ENCODE assay signal across 12 cellular contexts in the genomic region with DNA sequence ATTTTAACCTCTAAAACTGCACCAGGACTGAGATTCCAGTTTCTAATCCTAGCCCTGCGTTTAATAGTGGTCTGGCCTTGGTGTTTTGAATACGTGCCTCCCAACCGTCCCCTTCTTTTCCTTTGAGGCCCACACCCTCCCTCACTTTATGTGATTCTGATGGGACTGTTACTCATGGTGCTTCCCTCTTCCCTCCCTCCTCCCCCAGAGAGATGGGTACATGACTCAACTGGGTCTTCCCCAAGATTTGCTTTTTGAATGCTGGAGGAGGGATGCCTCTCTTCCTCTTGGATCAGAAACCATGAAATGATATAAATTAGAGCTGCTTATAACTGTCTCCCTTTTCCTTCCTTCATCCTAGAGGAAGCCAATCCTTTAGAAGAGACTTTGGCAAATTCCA. TPM values are rescaled to one million over a fixed set of nuclear protein-coding genes. Genes with fewer than 3 reads are reported as not detected.
DNase-seq lines count a peak whose midpoint lies in the region; ATAC-seq, FAIRE-seq and TF ChIP-seq lines count a peak whose summit lies in the region.
"Had no signal": no experiment of that assay in that cellular context is flagged by ENCODE, and none has a peak within 500 bp of the region (broad histone marks: within the 10 kb centered on the region; RNA-seq: fewer than 3 reads in every experiment).

No MANE protein-coding gene starts in this region.

- no peak for TF ChIP-seq CTCF in MCF 10A (IDR thresholded peaks at IDR 0.05; ENCODE audit: unreplicated experiment)
- no peak for TF ChIP-seq CTCF in breast epithelium (IDR thresholded peaks at IDR 0.05)
- TF ChIP-seq CTCF in RWPE2 (IDR thresholded peaks at IDR 0.05; ENCODE audit: poor library complexity, severe bottlenecking) = no peak
- no peak for TF ChIP-seq CTCF in foreskin keratinocyte (conservative IDR thresholded peaks at IDR 0.05)

- peaks cover 6% of the 10 kb centered on the region for H3K36me3 Mint-ChIP-seq in MCF 10A (ENCODE audit: insufficient read depth, unreplicated experiment)
- H3K36me3 Mint-ChIP-seq: natural killer cell had no signal

- H3K9me3 ChIP-seq in breast epithelium (no peaks in the 10 kb centered on the region), RWPE2 (ENCODE audit: severe bottlenecking) (no peaks in the 10 kb centered on the region), small intestine (ENCODE audit: control insufficient read depth, low read depth) (no peaks in the 10 kb centered on the region)

- intact Hi-C loops in MCF 10A (cut with micrococcal nuclease) = no loop called here
- intact Hi-C loops in breast epithelium (cut with DNase I; ENCODE audit: low total_unique reads) = no loop called here
- intact Hi-C loops in posterior cingulate gyrus (cut with DNase I) = no loop called here

- H3K27me3 ChIP-seq in breast epithelium (no peaks in the 10 kb centered on the region), RWPE2 (ENCODE audit: insufficient read depth, poor library complexity, severe bottlenecking) (no peaks in the 10 kb centered on the region), foreskin keratinocyte (no peaks in the 10 kb centered on the region), small intestine (ENCODE audit: control insufficient read depth in 2 of 2, insufficient read depth in 2 of 2, low read length in 2 of 2) (no peaks in the 10 kb centered on the region)

- BruUV-seq in MCF 10A (replicated peaks; lab: Mats Ljungman, UMichigan) = no TSS peak

- CTCF ChIA-PET in MCF 10A (lab: Yijun Ruan, JAX) = no interaction called here

- 69 to 83% (median 72%) methylated on average over 3 of the region's 3 CpGs for WGBS in small intestine, 3 donors

- no peak for FAIRE-seq in small intestine (lab: Jason Lieb, UNC)

- no peak overlapping the region for H3K27ac ChIP-seq in breast epithelium
- no peak overlapping the region for H3K27ac ChIP-seq in RWPE2 (ENCODE audit: poor library complexity, severe bottlenecking)
- H3K27ac ChIP-seq in foreskin keratinocyte = peak overlapping the region; percentile 71
- H3K27ac ChIP-seq in small intestine (ENCODE audit: low read depth in 1 of 2, low read length in 1 of 2) = no peak overlapping the region

- no peak overlapping the region for H3K27ac Mint-ChIP-seq in MCF 10A (ENCODE audit: low read depth, unreplicated experiment)
- H3K27ac Mint-ChIP-seq: natural killer cell had no signal

- no peak overlapping the region for H3K4me3 Mint-ChIP-seq in MCF 10A (ENCODE audit: unreplicated experiment)
- H3K4me3 Mint-ChIP-seq: activated T-cell treated with anti-CD3 and anti-CD28 coated beads, Interleukin-2, amount 50 U/mL, for 4 hours; natural killer cell had no signal

- no peaks in the 10 kb centered on the region for H3K9me3 Mint-ChIP-seq in MCF 10A (ENCODE audit: unreplicated experiment)
- H3K9me3 Mint-ChIP-seq: activated T-cell treated with anti-CD3 and anti-CD28 coated beads, Interleukin-2, amount 50 U/mL, for 4 hours; natural killer cell had no signal

- peak; percentile 83 for ATAC-seq in RWPE2 (ENCODE audit: low read depth)
- peak; percentile 98 for ATAC-seq in foreskin keratinocyte
- ATAC-seq in HG03196 (IDR thresholded peaks at IDR 0.05; ENCODE audit: unreplicated experiment) = no peak
- ATAC-seq: activated CD4-positive, CD25-positive, alpha-beta regulatory T cell treated with anti-CD3 and anti-CD28 coated beads, Interleukin-2, amount 50 U/mL, for 24 hours; natural killer cell had no signal

- H3K4me1 ChIP-seq in breast epithelium = no peaks in the 10 kb centered on the region
- H3K4me1 ChIP-seq in RWPE2 (ENCODE audit: insufficient read depth, poor library complexity, severe bottlenecking) = peaks cover 6% of the 10 kb centered on the region
- peaks cover 6% of the 10 kb centered on the region for H3K4me1 ChIP-seq in foreskin keratinocyte
- no peaks in the 10 kb centered on the region for H3K4me1 ChIP-seq in small intestine (ENCODE audit: control insufficient read depth in 2 of 2, insufficient read depth in 1 of 2, low read depth in 1 of 2, low read length in 1 of 2)

- no peak for TF ChIP-seq POLR2A in breast epithelium (IDR thresholded peaks at IDR 0.05)

- no peaks in the 10 kb centered on the region for H3K36me3 ChIP-seq in breast epithelium
- no peaks in the 10 kb centered on the region for H3K36me3 ChIP-seq in RWPE2 (ENCODE audit: low read depth)
- no peaks in the 10 kb centered on the region for H3K36me3 ChIP-seq in small intestine (ENCODE audit: control insufficient read depth in 2 of 2, insufficient read depth in 2 of 2, low read length in 2 of 2)

- POLR2A ChIA-PET in MCF 10A (lab: Yijun Ruan, JAX) = interaction anchor here (4.8 kb wide), 1 partner anchor 9 kb away, joined by 36 read pairs; a partner anchor contains a TSS

- peaks cover 6% of the 10 kb centered on the region for H3K4me1 Mint-ChIP-seq in MCF 10A (ENCODE audit: insufficient read depth, unreplicated experiment)
- H3K4me1 Mint-ChIP-seq: natural killer cell had no signal

- no peaks in the 10 kb centered on the region for H3K27me3 Mint-ChIP-seq in MCF 10A (ENCODE audit: insufficient read depth, unreplicated experiment)

- no peak overlapping the region for H3K4me3 ChIP-seq in breast epithelium
- no peak overlapping the region for H3K4me3 ChIP-seq in RWPE2 (ENCODE audit: severe bottlenecking)
- no peak overlapping the region for H3K4me3 ChIP-seq in small intestine (ENCODE audit: low read depth in 1 of 2, low read length in 2 of 2)

- DNase-seq in MCF 10A (ENCODE audit: unreplicated experiment) (peak; percentile 43), breast epithelium (ENCODE audit: low spot score in 2 of 2) (no peak), RWPE2 (ENCODE audit: low spot score) (no peak), foreskin keratinocyte (peak in 1 of 2 donors; percentile 66), small intestine (no peak), posterior cingulate gyrus (no peak), NCI-H1694 (lab: John Stamatoyannopoulos, UW) (no peak)
- DNase-seq: activated T-cell treated with anti-CD3 and anti-CD28 coated beads, Interleukin-2, amount 50 U/mL, for 4 hours; natural killer cell; stimulated activated CD4-positive, alpha-beta T cell treated with anti-CD3 and anti-CD28 coated beads, Interleukin-12 subunit alpha, Interleukin-12 subunit beta, amount 100 ng/mL, for 4 hours had no signal

RNA-seq across cellular contexts. Expression of a gene that starts 8.2 kb away (rescaled TPM):
- total RNA-seq in MCF 10A (2022) (46.4 and 49.7 TPM in 2 replicates), breast epithelium (10 to 100 TPM; 23.0 to 29.9 (median 23.6) TPM), foreskin keratinocyte (34.4 and 36.9 TPM in 2 replicates)
- polyA plus RNA-seq in foreskin keratinocyte (10.1 and 12.6 TPM in 2 replicates), small intestine (10 to 100 TPM in 1 of 3 donors, 1 to 10 TPM in 2; 6.8 to 10.4 (median 6.9) TPM)
